13 cellular contexts compared by ENCODE assay signal in genomic region chr14:21258194-21258888, GRCh38. TPM values are rescaled to one million over a fixed set of nuclear protein-coding genes. Genes with fewer than 3 reads are reported as not detected.
DNase-seq lines count a peak whose midpoint lies in the region; ATAC-seq, FAIRE-seq and TF ChIP-seq lines count a peak whose summit lies in the region.
"Had no signal": no experiment of that assay in that cellular context is flagged by ENCODE, and none has a peak within 500 bp of the region (broad histone marks: within the 10 kb centered on the region; RNA-seq: fewer than 3 reads in every experiment).

No MANE protein-coding gene starts in this region.

- dilution Hi-C loops in IMR-90 (cut with HindIII; ENCODE audit: low sequenced_read_pairs, unreplicated experiment): no loop called here

- no peak overlapping the region for H3K4me2 ChIP-seq in IMR-90 (ENCODE audit: low read depth, low read length)
- H3K4me2 ChIP-seq in GM12878 (ENCODE audit: control insufficient read depth, insufficient read depth): peak overlapping the region; percentile 23; the same call in 1 of the 2 replicates

- H3K9me3 Mint-ChIP-seq in Calu3 (ENCODE audit: low read depth, unreplicated experiment) (no peaks in the 10 kb centered on the region), nephron progenitor cell (peaks cover 3% of the 10 kb centered on the region)

- H3K79me1 ChIP-seq in IMR-90 (ENCODE audit: low read depth in 1 of 2, low read length in 2 of 2): peaks cover 5 to 45% of the 10 kb centered on the region in 2 experiments; a peak in 3 of 4 replicates

- H2BK20ac ChIP-seq in IMR-90 (ENCODE audit: low read depth, low read length): no peak overlapping the region

- H3K27ac ChIP-seq in IMR-90 (ENCODE audit: insufficient read depth, low read length) (no peak overlapping the region), GM12878 (ENCODE audit: control insufficient read depth, insufficient read depth) (no peak overlapping the region), spleen (peak overlapping the region in 3 of 8 donors; percentile 14 to 51 (median 45))
- H3K27ac ChIP-seq: thoracic aorta had no signal

- H3K27me3 ChIP-seq in IMR-90 (ENCODE audit: control insufficient read depth, insufficient read depth, low read length) (no peaks in the 10 kb centered on the region), GM12878 (replicated peaks in 1 of 2; ENCODE audit: control insufficient read depth in 2 of 2, insufficient read depth in 2 of 2, low read length in 1 of 2) (no peaks in the 10 kb centered on the region), spleen (replicated peaks in 1 of 7) (no peaks in the 10 kb centered on the region)

- DNase-seq in Calu3: no peak
- DNase-seq in IMR-90: no peak
- DNase-seq in GM12878 (ENCODE audit: low read depth, low spot score): no peak
- DNase-seq in nephron progenitor cell: no peak
- no peak for DNase-seq in spleen
- DNase-seq in medulla oblongata (ENCODE audit: extremely low spot score): no peak
- DNase-seq in occipital lobe (lab: John Stamatoyannopoulos, UW): no peak
- DNase-seq: erythroblast, mesendoderm, NCI-H1694 had no signal

- peaks cover 22% of the 10 kb centered on the region for H3K9me1 ChIP-seq in IMR-90 (ENCODE audit: insufficient read depth, low read length)

- H3K27me3 Mint-ChIP-seq in Calu3 (ENCODE audit: unreplicated experiment) (no peaks in the 10 kb centered on the region), nephron progenitor cell (ENCODE audit: low read depth, poor library complexity) (peaks cover under 1% of the 10 kb centered on the region)

- H3K18ac ChIP-seq in IMR-90 (ENCODE audit: low read depth, low read length): no peak overlapping the region

- SMC1A ChIA-PET in GM12878 (lab: Charles Lee; ENCODE audit: uncharacterized antibody, unreplicated experiment): interaction anchor here (0.9 to 1.6 kb wide), 5 partner anchors 14 to 57 kb away, joined by 3 to 4 read pairs (median 4); no protein-coding TSS in a partner anchor

- H3K4me3 ChIP-seq in IMR-90 (ENCODE audit: insufficient read depth, low read depth, low read length) (no peak overlapping the region), GM12878 (peak overlapping the region; percentile 47; the same call in 1 of the 2 replicates), spleen (no peak overlapping the region)
- H3K4me3 ChIP-seq: HAP-1 had no signal

- in situ Hi-C loops in IMR-90 (cut with MboI; ENCODE audit: low sequenced_read_pairs) (no loop called here), GM12878 (cut with MboI) (no loop called here)

- no peak overlapping the region for H2AK9ac ChIP-seq in IMR-90 (replicated peaks; ENCODE audit: low read depth, low read length, poor library complexity)

- POLR2A ChIA-PET in IMR-90 (lab: Charles Lee; ENCODE audit: unreplicated experiment): no interaction called here
- POLR2A ChIA-PET in GM12878 (lab: Charles Lee): no interaction called here

- CTCF ChIA-PET in Calu3 (lab: Charles Lee): no interaction called here
- CTCF ChIA-PET in IMR-90 (lab: Yijun Ruan, JAX): no interaction called here
- CTCF ChIA-PET in GM12878 (lab: Yijun Ruan, JAX): interaction anchor here (1.0 to 2.1 kb wide), 4 partner anchors 9 to 136 kb away, joined by 3 to 11 read pairs (median 5); no protein-coding TSS in a partner anchor

- no peak for ATAC-seq in IMR-90 (ENCODE audit: low read depth)
- ATAC-seq in GM12878: peak; percentile 2; the same call in 2 of the 3 replicates

- no peak for FAIRE-seq in GM12878 (lab: Jason Lieb, UNC)
- FAIRE-seq: D721Med had no signal

- H3K4me1 ChIP-seq in IMR-90 (ENCODE audit: control insufficient read depth, insufficient read depth, low read length): peaks cover 9% of the 10 kb centered on the region
- peaks cover 10% of the 10 kb centered on the region for H3K4me1 ChIP-seq in GM12878 (ENCODE audit: control insufficient read depth, insufficient read depth, low read length)
- H3K4me1 ChIP-seq in spleen: peaks cover 66 to 100% (median 95%) of the 10 kb centered on the region in 6 donors

- H3K9me3 ChIP-seq in IMR-90 (ENCODE audit: control insufficient read depth, insufficient read depth, low read length) (no peaks in the 10 kb centered on the region), GM12878 (replicated peaks; ENCODE audit: control insufficient read depth, insufficient read depth, low read length) (no peaks in the 10 kb centered on the region), spleen (no peaks in the 10 kb centered on the region)
- H3K9me3 ChIP-seq: HAP-1, thoracic aorta had no signal

- H2BK15ac ChIP-seq in IMR-90 (ENCODE audit: low read depth, low read length): no peak overlapping the region

- peaks cover 39% of the 10 kb centered on the region for H3K36me3 ChIP-seq in IMR-90 (ENCODE audit: control insufficient read depth, insufficient read depth, low read length)
- H3K36me3 ChIP-seq in GM12878 (ENCODE audit: control insufficient read depth in 2 of 2, insufficient read depth in 2 of 2, low read length in 1 of 2): peaks cover 10 to 32% of the 10 kb centered on the region in 2 experiments
- H3K36me3 ChIP-seq in spleen: peaks cover 0 to 100% (median 61%) of the 10 kb centered on the region in 6 donors

- H3K56ac ChIP-seq in IMR-90 (ENCODE audit: extremely low read depth, insufficient read depth, low read length): no peak overlapping the region

- no peak overlapping the region for H2BK5ac ChIP-seq in IMR-90 (ENCODE audit: low read depth, low read length, poor library complexity, severe bottlenecking)

- no peak overlapping the region for H4K8ac ChIP-seq in IMR-90 (ENCODE audit: low read depth in 2 of 2, low read length in 2 of 2)

- H2AK5ac ChIP-seq in IMR-90 (ENCODE audit: low read depth, low read length): no peak overlapping the region

- intact Hi-C loops in Calu3 (cut with micrococcal nuclease; ENCODE audit: unreplicated experiment): no loop called here
- intact Hi-C loops in IMR-90 (cut with micrococcal nuclease): no loop called here
- intact Hi-C loops in GM12878 (cut with micrococcal nuclease; ENCODE audit: unreplicated experiment): no loop called here
- intact Hi-C loops in spleen (cut with DNase I; ENCODE audit: low total_unique reads): no loop called here

- H2BK120ac ChIP-seq in IMR-90 (ENCODE audit: low read depth, low read length): no peak overlapping the region

- H2AFZ ChIP-seq in IMR-90 (replicated peaks; ENCODE audit: low read length, poor library complexity) (no peak overlapping the region), GM12878 (ENCODE audit: control insufficient read depth, low read depth, low read length) (no peak overlapping the region)

- H3K14ac ChIP-seq in IMR-90 (replicated peaks; ENCODE audit: low read depth, low read length): no peak overlapping the region

- 100% methylated on average over 2 of the region's 5 CpGs; no CpG with 5 or more reads in 1 of the 2 experiments for WGBS in IMR-90 (ENCODE audit: extremely low coverage in 2 of 2, insufficient read length in 1 of 2), 2 experiments
- WGBS in GM12878 (ENCODE audit: insufficient coverage, insufficient replicate concordance, low lambda C conversion rate, missing lambda C conversion rate): 74% methylated on average over 5 of the region's 5 CpGs
- 66 to 83% (median 78%) methylated on average over 5 of the region's 5 CpGs for WGBS in spleen, 5 donors

- no peak for TF ChIP-seq CTCF in Calu3 (IDR thresholded peaks at IDR 0.05; ENCODE audit: unreplicated experiment)
- no peak for TF ChIP-seq CTCF in IMR-90 (conservative IDR thresholded peaks at IDR 0.05; ENCODE audit: low read depth, low read length)
- no peak for TF ChIP-seq CTCF in GM12878 (IDR thresholded peaks at IDR 0.05 in 2 of 3, conservative IDR thresholded peaks at IDR 0.05 in 1 of 3; ENCODE audit: control insufficient read depth in 2 of 3, extremely low read depth in 1 of 3, insufficient read depth in 1 of 3, low read depth in 3 of 3, low read length in 3 of 3)
- no peak for TF ChIP-seq CTCF in nephron progenitor cell (IDR thresholded peaks at IDR 0.05)
- no peak for TF ChIP-seq CTCF in spleen (IDR thresholded peaks at IDR 0.05 in 8 of 11, conservative IDR thresholded peaks at IDR 0.05 in 3 of 11)

- RAD21 ChIA-PET in GM12878 (lab: Charles Lee; ENCODE audit: unreplicated experiment): interaction anchor here (0.7 to 1.2 kb wide), 3 partner anchors 12 to 135 kb away, joined by 3 read pairs; no protein-coding TSS in a partner anchor

- TF ChIP-seq RAD21 in IMR-90 (IDR thresholded peaks at IDR 0.05; ENCODE audit: low read length): no peak
- no peak for TF ChIP-seq RAD21 in GM12878 (IDR thresholded peaks at IDR 0.05; ENCODE audit: insufficient read depth, low read depth, low read length)

- H3K27ac Mint-ChIP-seq in Calu3 (ENCODE audit: unreplicated experiment) (peak overlapping the region; percentile 71), nephron progenitor cell (no peak overlapping the region)

- H4K20me1 ChIP-seq in IMR-90 (ENCODE audit: insufficient read depth, low read length) (peaks cover 95% of the 10 kb centered on the region), GM12878 (ENCODE audit: control insufficient read depth, insufficient read depth) (peaks cover 21% of the 10 kb centered on the region)

- H4K5ac ChIP-seq in IMR-90 (ENCODE audit: low read depth, low read length): no peak overlapping the region

- H4K91ac ChIP-seq in IMR-90 (ENCODE audit: insufficient read depth, low read depth, low read length): no peak overlapping the region

- H3K36me3 Mint-ChIP-seq in Calu3 (ENCODE audit: insufficient read depth, unreplicated experiment) (peaks cover 99% of the 10 kb centered on the region), nephron progenitor cell (ENCODE audit: low read depth) (peaks cover 96% of the 10 kb centered on the region)

- H3K9ac ChIP-seq in IMR-90 (ENCODE audit: low read depth, low read length): no peak overlapping the region
- no peak overlapping the region for H3K9ac ChIP-seq in GM12878 (ENCODE audit: control insufficient read depth, insufficient read depth, low read length)

- no TSS peak for BruUV-seq in Calu3 (replicated peaks; lab: Mats Ljungman, UMichigan)
- BruUV-seq in IMR-90 (replicated peaks; lab: Mats Ljungman, UMichigan): no TSS peak
- BruUV-seq in GM12878 (replicated peaks; lab: Mats Ljungman, UMichigan): no TSS peak

- H3K4me3 Mint-ChIP-seq in Calu3 (ENCODE audit: low read depth, unreplicated experiment): peak overlapping the region; percentile 60
- H3K4me3 Mint-ChIP-seq in nephron progenitor cell: peak overlapping the region; percentile 16

- H3K4ac ChIP-seq in IMR-90 (ENCODE audit: low read depth, low read length): no peak overlapping the region

- no peak for TF ChIP-seq EP300 in GM12878 (IDR thresholded peaks at IDR 0.05; ENCODE audit: borderline replicate concordance in 1 of 2, control insufficient read depth in 1 of 2, low read depth in 2 of 2, low read length in 2 of 2)

- H3K79me2 ChIP-seq in GM12878 (ENCODE audit: control insufficient read depth, insufficient read depth, low read length): peaks cover 95% of the 10 kb centered on the region

- TF ChIP-seq POLR2A in IMR-90 (IDR thresholded peaks at IDR 0.05; ENCODE audit: low read depth, low read length) (0 out of 2 replicates have a peak, but pooled peaks have one; percentile 20), GM12878 (IDR thresholded peaks at IDR 0.05; ENCODE audit: low read depth, low read length) (no peak; the same call in 1 of the 2 replicates), spleen (IDR thresholded peaks at IDR 0.05) (no peak)

- H3K4me1 Mint-ChIP-seq in Calu3 (ENCODE audit: low read depth, unreplicated experiment) (peaks cover 45% of the 10 kb centered on the region), nephron progenitor cell (peaks cover 47% of the 10 kb centered on the region)

- peak overlapping the region; percentile 33; the same call in 1 of the 2 replicates for H3K23ac ChIP-seq in IMR-90 (ENCODE audit: low read depth, low read length)

RNA-seq across cellular contexts. Expression of gene HNRNPC, which starts 10.9 kb away (rescaled TPM):
- total RNA-seq in Calu3 (2022) (472 and 476 TPM in 2 replicates), IMR-90 (2012; rRNA removed) (308 and 548 TPM in 2 replicates), GM12878 (2014; rRNA removed) (911 and 918 TPM in 2 replicates), GM12878 (2014; rRNA removed; fragmentation: Illumina TruSeq; extraction: Trizol) (1,200 and 1,219 TPM in 2 replicates), GM12878 (2021) (766 and 773 TPM in 2 replicates), spleen (100 to 1,000 TPM; 374 to 648 (median 506) TPM), occipital lobe (531 TPM)
- polyA plus RNA-seq in IMR-90 (2012; rRNA removed) (366 and 615 TPM in 2 replicates), GM12878 (2011; rRNA removed) (1,305 and 1,562 TPM in 2 replicates), GM12878 (2014; fragmentation: Illumina TruSeq; extraction: Trizol) (1,492 and 1,839 TPM in 2 replicates), GM12878 (2014; fragmentation: Nextera tagmentation; extraction: Ambion mirVana) (1,000 to 10,000 TPM in 1 of 2 experiments, 100 to 1,000 TPM in 1; 679 to 1,422 TPM), GM12878 (2014; rRNA removed) (866 and 889 TPM in 2 replicates), GM12878 (2016; fragmentation: Nextera tagmentation; extraction: Ambion mirVana) (1,000 to 10,000 TPM; 1,325 to 1,341 TPM), spleen (100 to 1,000 TPM; 497 to 824 (median 677) TPM)
- 170 and 542 TPM in 2 replicates for polyA plus RNA-seq in IMR-90 (2012; cell fraction: cytosol; rRNA removed)
- 75.4 and 293 TPM in 2 replicates for polyA plus RNA-seq in IMR-90 (2012; cell fraction: nucleus; rRNA removed; ENCODE audit: low replicate concordance)
- total RNA-seq in GM12878 (2013; cell fraction: nucleolus; rRNA removed): 614 and 625 TPM in 2 replicates
- 683 TPM for polyA plus RNA-seq in GM12878 (2011; ENCODE audit: low read depth)
- polyA plus RNA-seq in GM12878 (2011; cell fraction: cytosol; rRNA removed): 561 and 849 TPM in 2 replicates
- polyA plus RNA-seq in GM12878 (2011; cell fraction: nucleus; rRNA removed): 413 and 577 TPM in 2 replicates
- polyA plus RNA-seq in GM12878 (2012): 661 and 837 TPM in 2 replicates
- 736 and 779 TPM in 2 replicates for polyA minus RNA-seq in GM12878 (2011; rRNA and poly(A)+ RNA removed)
- polyA minus RNA-seq in GM12878 (2011; cell fraction: cytosol; rRNA and poly(A)+ RNA removed): 204 and 236 TPM in 2 replicates
- 243 and 440 TPM in 2 replicates for polyA minus RNA-seq in GM12878 (2011; cell fraction: nucleus; rRNA and poly(A)+ RNA removed)

RNA-seq across cellular contexts. Expression of gene RPGRIP1, which starts 21.5 kb away (rescaled TPM):
- total RNA-seq in Calu3 (2022) (not detected in 2 replicates), IMR-90 (2012; rRNA removed) (not detected in 2 replicates), GM12878 (2014; rRNA removed) (0.27 and 1.1 TPM in 2 replicates), GM12878 (2014; rRNA removed; fragmentation: Illumina TruSeq; extraction: Trizol) (0.18 and 0.72 TPM in 2 replicates), GM12878 (2021) (0.44 TPM in 1 of 2 replicates, not detected in the other), spleen (1 to 10 TPM in 3 of 7 donors, under 1 TPM in 4; 0.33 to 4.0 (median 0.87) TPM), occipital lobe (0.16 TPM)
- polyA plus RNA-seq in IMR-90 (2012; rRNA removed) (not detected in 2 replicates), GM12878 (2011; rRNA removed) (0.13 and 0.30 TPM in 2 replicates), GM12878 (2014; fragmentation: Illumina TruSeq; extraction: Trizol) (0.14 and 0.34 TPM in 2 replicates), GM12878 (2014; fragmentation: Nextera tagmentation; extraction: Ambion mirVana) (under 1 TPM; 0.07 to 0.16 TPM), GM12878 (2014; rRNA removed) (0.10 and 0.11 TPM in 2 replicates), GM12878 (2016; fragmentation: Nextera tagmentation; extraction: Ambion mirVana) (under 1 TPM in 1 of 2 experiments, not detected in 1; 0.07 TPM), spleen (1 to 10 TPM in 1 of 3 donors, under 1 TPM in 2; 0.46 to 1.3 (median 0.61) TPM)
- polyA plus RNA-seq in IMR-90 (2012; cell fraction: cytosol; rRNA removed): not detected in 2 replicates
- not detected in 2 replicates for polyA plus RNA-seq in IMR-90 (2012; cell fraction: nucleus; rRNA removed; ENCODE audit: low replicate concordance)
- total RNA-seq in GM12878 (2013; cell fraction: nucleolus; rRNA removed): not detected in 2 replicates
- polyA plus RNA-seq in GM12878 (2011; ENCODE audit: low read depth): not detected
- 0.13 TPM in 1 of 2 replicates, not detected in the other for polyA plus RNA-seq in GM12878 (2011; cell fraction: cytosol; rRNA removed)
- polyA plus RNA-seq in GM12878 (2011; cell fraction: nucleus; rRNA removed): 0.15 and 0.40 TPM in 2 replicates
- 0.08 and 0.14 TPM in 2 replicates for polyA plus RNA-seq in GM12878 (2012)
- polyA minus RNA-seq in GM12878 (2011; rRNA and poly(A)+ RNA removed): 0.80 TPM in 1 of 2 replicates, not detected in the other
- polyA minus RNA-seq in GM12878 (2011; cell fraction: cytosol; rRNA and poly(A)+ RNA removed): not detected in 2 replicates
- 0.19 TPM in 1 of 2 replicates, not detected in the other for polyA minus RNA-seq in GM12878 (2011; cell fraction: nucleus; rRNA and poly(A)+ RNA removed)
- total RNA-seq: thoracic aorta had no signal
